In genomic region chr6:2518029-2518428, GRCh38 we compare ENCODE assay signal across 23 cellular contexts.
A peak's percentile ranks its signal among the peaks of the same experiment; 100 is the strongest.
DNase-seq lines count a peak whose midpoint lies in the region; ATAC-seq, FAIRE-seq and TF ChIP-seq lines count a peak whose summit lies in the region.
"Had no signal": no experiment of that assay in that cellular context is flagged by ENCODE, and none has a peak within 500 bp of the region (broad histone marks: within the 10 kb centered on the region; RNA-seq: fewer than 3 reads in every experiment).

No MANE protein-coding gene starts in this region.

- no peak for TF ChIP-seq CTCF in A549 (IDR thresholded peaks at IDR 0.05)

- no peak overlapping the region for H3K27ac Mint-ChIP-seq in activated naive CD4-positive, alpha-beta T cell treated with anti-CD3 and anti-CD28 coated beads, Interleukin-2, amount 50 U/mL, for 72 hours
- H3K27ac Mint-ChIP-seq: CD14-positive monocyte; CD4-positive, alpha-beta memory T cell; GM23338; H9 had no signal

- ATAC-seq in A549, result no peak
- ATAC-seq in activated naive CD4-positive, alpha-beta T cell treated with anti-CD3 and anti-CD28 coated beads, Interleukin-2, amount 50 U/mL, for 72 hours, result no peak
- ATAC-seq: GM23338, HCT116 had no signal

- no peak for TF ChIP-seq POLR2A in A549 (IDR thresholded peaks at IDR 0.05; ENCODE audit: low read length)

- DNase-seq in A549 (ENCODE audit: low read depth in 1 of 2, low spot score in 1 of 2) (no peak), NCI-H1048 (lab: John Stamatoyannopoulos, UW) (peak; percentile 16), SW480 (ENCODE audit: low spot score) (peak; percentile 20), T1000 (lab: John Stamatoyannopoulos, UW) (no peak), NCI-H82 (lab: John Stamatoyannopoulos, UW) (no peak)
- no peak for DNase-seq in activated naive CD4-positive, alpha-beta T cell treated with anti-CD3 and anti-CD28 coated beads, Interleukin-2, amount 50 U/mL, for 72 hours (ENCODE audit: low spot score in 2 of 2)
- DNase-seq: ACHN; AML-193; BE2C; Calu3; CD4-positive, alpha-beta memory T cell; DMS53; DMS79 treated with DMSO at 0.1 percent for 48 hours; GF-D8; H9 had no signal

- peaks cover 8 to 18% of the 10 kb centered on the region in 2 donors for H3K9me3 Mint-ChIP-seq in activated naive CD4-positive, alpha-beta T cell treated with anti-CD3 and anti-CD28 coated beads, Interleukin-2, amount 50 U/mL, for 72 hours

- H3K9me3 ChIP-seq in A549, result peaks cover 15% of the 10 kb centered on the region
- H3K9me3 ChIP-seq: BE2C had no signal

- no peak overlapping the region for H3K4me3 ChIP-seq in A549
- H3K4me3 ChIP-seq: BLaER1 treated with 17β-estradiol and CSF1 and Interleukin-3, amounts not matched to agents 10 nM and 100 nM; GM23338 had no signal

- CTCF ChIA-PET in A549 (lab: Yijun Ruan, JAX), result no interaction called here

- H3K4me2 ChIP-seq in A549, result no peak overlapping the region
- H3K4me2 ChIP-seq: BLaER1 treated with 17β-estradiol and CSF1 and Interleukin-3, amounts not matched to agents 10 nM and 100 nM; GM23338 had no signal

- H3K36me3 Mint-ChIP-seq in activated naive CD4-positive, alpha-beta T cell treated with anti-CD3 and anti-CD28 coated beads, Interleukin-2, amount 50 U/mL, for 72 hours, result peaks cover 4 to 8% of the 10 kb centered on the region in 2 donors

- POLR2A ChIA-PET in A549 (lab: Yijun Ruan, JAX), result no interaction called here

- no peak for TF ChIP-seq RAD21 in A549 (conservative IDR thresholded peaks at IDR 0.05 in 1 of 2, IDR thresholded peaks at IDR 0.05 in 1 of 2)

- WGBS in A549 (ENCODE audit: missing lambda C conversion rate), result 18% methylated on average over 3 of the region's 3 CpGs

- TF ChIP-seq EP300 in A549 (IDR thresholded peaks at IDR 0.05), result no peak

- H3K4me1 ChIP-seq in A549, result peaks cover 30% of the 10 kb centered on the region
- H3K4me1 ChIP-seq: BE2C had no signal

- FAIRE-seq in A549 (lab: Jason Lieb, UNC), result no peak
- FAIRE-seq: A204.1, GM12891, GM18507 had no signal

- H3K27ac ChIP-seq in A549, result peak overlapping the region; percentile 79 to 85; a peak in 4 of 6 replicates
- H3K27ac ChIP-seq: 22Rv1; BLaER1 treated with 17β-estradiol and CSF1 and Interleukin-3, amounts not matched to agents 10 nM and 100 nM had no signal

TF ChIP-seq in A549, 52 proteins besides CTCF, POLR2A, EP300 and RAD21:
- TF ChIP-seq HEYL (CRISPR knock-in tag; IDR thresholded peaks at IDR 0.05), result no peak
- TF ChIP-seq FOSL2 (IDR thresholded peaks at IDR 0.05), result no peak
- TF ChIP-seq FOSL2 (CRISPR knock-in tag; IDR thresholded peaks at IDR 0.05), result no peak
- TF ChIP-seq RNF2 (IDR thresholded peaks at IDR 0.05; ENCODE audit: borderline replicate concordance, low read depth), result no peak
- TF ChIP-seq RARB (CRISPR knock-in tag; IDR thresholded peaks at IDR 0.05), result no peak
TF ChIP-seq in A549: peak in this region for 0.

Comparison
In these comparisons a context has a peak if more than half of its experiments do, and no peak if none do; other contexts are left out.
1. DNase-seq: peak in NCI-H1048 (single experiment) and SW480 (single experiment); none in A549 (0 of 2), activated naive CD4-positive, alpha-beta T cell treated with anti-CD3 and anti-CD28 coated beads, Interleukin-2, amount 50 U/mL, for 72 hours (0 of 2), T1000 (single experiment) and NCI-H82 (single experiment).